ENCODE assay signal across 22 cellular contexts in genomic region chr5:124692324-124692723, GRCh38. TPM values are rescaled to one million over a fixed set of nuclear protein-coding genes. Genes with fewer than 3 reads are reported as not detected.
DNase-seq lines count a peak whose midpoint lies in the region; ATAC-seq and TF ChIP-seq lines count a peak whose summit lies in the region.
"Had no signal": no experiment of that assay in that cellular context is flagged by ENCODE, and none has a peak within 500 bp of the region (broad histone marks: within the 10 kb centered on the region; RNA-seq: fewer than 3 reads in every experiment).

No MANE protein-coding gene starts in this region.

- in situ Hi-C loops in Panc1 (cut with HindIII; ENCODE audit: low pct_unique_long_range_greater_than_20kb, low sequenced_read_pairs) = no loop called here

- H3K9me3 ChIP-seq in Panc1 (ENCODE audit: control insufficient read depth, insufficient read depth, low read depth, low read length) (no peaks in the 10 kb centered on the region), osteoblast (ENCODE audit: low read depth, low read length) (no peaks in the 10 kb centered on the region)
- H3K9me3 ChIP-seq: tibial artery had no signal

- H3K4me1 Mint-ChIP-seq in natural killer cell = no peaks in the 10 kb centered on the region

- TF ChIP-seq CTCF in BJ (IDR thresholded peaks at IDR 0.05; ENCODE audit: insufficient read depth, low read depth, low read length) = no peak
- TF ChIP-seq CTCF in Panc1 (IDR thresholded peaks at IDR 0.05) = no peak
- no peak for TF ChIP-seq CTCF in osteoblast (IDR thresholded peaks at IDR 0.05; ENCODE audit: extremely low read depth, low read depth, low read length)
- no peak for TF ChIP-seq CTCF in natural killer cell (IDR thresholded peaks at IDR 0.05)

- DNase-seq in BJ (ENCODE audit: low read depth) (peak; percentile 24), Panc1 (ENCODE audit: low read depth, low spot score) (no peak), fibroblast of gingiva (ENCODE audit: low read depth) (peak; percentile 71), osteoblast (ENCODE audit: insufficient read length, low spot score, missing footprints) (peak; percentile 65), natural killer cell (no peak), NCI-H2107 treated with DMSO at 0.1 percent for 48 hours (lab: John Stamatoyannopoulos, UW; ENCODE audit: unreplicated experiment) (no peak)
- DNase-seq: activated CD4-positive, alpha-beta T cell treated with anti-CD3 and anti-CD28 coated beads, Interleukin-2, amount 50 U/mL, for 4 hours; activated T-cell treated with anti-CD3 and anti-CD28 coated beads, Interleukin-2, amount 50 U/mL, for 24 hours; cerebellar nuclear complex; DMS79 treated with DMSO at 0.1 percent for 48 hours; naive B cell; NCI-H1092; NCI-H2171; retina; stimulated activated CD4-positive, alpha-beta T cell treated with anti-CD3 and anti-CD28 coated beads, Interleukin-2, amount 100 ng/mL, for 48 hours; tibial artery had no signal

- CTCF ChIA-PET in BJ (lab: Yijun Ruan, JAX) (interaction anchor here (0.7 kb wide), 1 partner anchor 45 kb away, joined by 3 read pairs; no protein-coding TSS in a partner anchor), Panc1 (lab: Charles Lee) (interaction anchor here (0.5 kb wide), 1 partner anchor 805 kb away, joined by 4 read pairs; no protein-coding TSS in a partner anchor)

- intact Hi-C loops in Panc1 (cut with micrococcal nuclease; ENCODE audit: unreplicated experiment) = no loop called here
- intact Hi-C loops in natural killer cell (cut with micrococcal nuclease) = no loop called here

- no peaks in the 10 kb centered on the region for H4K20me1 ChIP-seq in osteoblast (ENCODE audit: insufficient read depth, low read length)

- H3K4me1 ChIP-seq in Panc1 (ENCODE audit: control insufficient read depth, insufficient read depth, low read length) (peaks cover 26% of the 10 kb centered on the region), osteoblast (ENCODE audit: insufficient read depth, low read length) (peaks cover 13% of the 10 kb centered on the region)

- no peaks in the 10 kb centered on the region for H3K36me3 ChIP-seq in BJ (ENCODE audit: control insufficient read depth, insufficient read depth, low read length)
- no peaks in the 10 kb centered on the region for H3K36me3 ChIP-seq in Panc1 (ENCODE audit: control insufficient read depth, insufficient read depth, low read length)
- no peaks in the 10 kb centered on the region for H3K36me3 ChIP-seq in osteoblast (ENCODE audit: insufficient read depth, low read length)
- H3K36me3 ChIP-seq: tibial artery had no signal

- H3K27me3 ChIP-seq in BJ (ENCODE audit: control insufficient read depth, insufficient read depth, low read length) (no peaks in the 10 kb centered on the region), Panc1 (ENCODE audit: control insufficient read depth, insufficient read depth, low read length) (no peaks in the 10 kb centered on the region), osteoblast (ENCODE audit: insufficient read depth, low read length) (no peaks in the 10 kb centered on the region)
- H3K27me3 ChIP-seq: BLaER1 treated with 17β-estradiol and CSF1 and Interleukin-3, amounts not matched to agents 10 nM and 100 nM; tibial artery had no signal

- H3K4me3 Mint-ChIP-seq in natural killer cell = no peak overlapping the region
- H3K4me3 Mint-ChIP-seq: activated T-cell treated with anti-CD3 and anti-CD28 coated beads, Interleukin-2, amount 50 U/mL, for 24 hours; naive B cell had no signal

- H3K27me3 Mint-ChIP-seq in natural killer cell (ENCODE audit: low read depth in 2 of 2) = peaks cover 9 to 34% of the 10 kb centered on the region in 2 donors

- H3K79me2 ChIP-seq in osteoblast (ENCODE audit: insufficient read depth, low read length) = no peaks in the 10 kb centered on the region

- peak overlapping the region; percentile 60 for H3K4me2 ChIP-seq in osteoblast (ENCODE audit: insufficient read depth, low read length)
- H3K4me2 ChIP-seq: BLaER1 treated with 17β-estradiol and CSF1 and Interleukin-3, amounts not matched to agents 10 nM and 100 nM had no signal

- BruUV-seq in Panc1 (replicated peaks; lab: Mats Ljungman, UMichigan) = no TSS peak

- ATAC-seq in Panc1 (no peak), HG03460 (IDR thresholded peaks at IDR 0.05; ENCODE audit: unreplicated experiment) (no peak), HG03135 (IDR thresholded peaks at IDR 0.05; ENCODE audit: unreplicated experiment) (no peak), natural killer cell (no peak)
- ATAC-seq: activated naive CD4-positive, alpha-beta T cell treated with anti-CD3 and anti-CD28 coated beads, Interleukin-2, amount 50 U/mL, for 72 hours; left lobe of liver had no signal

- peak overlapping the region; percentile 38 for H2AFZ ChIP-seq in osteoblast (ENCODE audit: low read length)

- H3K4me3 ChIP-seq in BJ (ENCODE audit: low read depth, low read length) = no peak overlapping the region
- H3K4me3 ChIP-seq in Panc1 (ENCODE audit: low read depth in 2 of 2, low read length in 2 of 2) = no peak overlapping the region
- peak overlapping the region; percentile 11 for H3K4me3 ChIP-seq in osteoblast (ENCODE audit: insufficient read depth, low read length)
- H3K4me3 ChIP-seq: BLaER1 treated with 17β-estradiol and CSF1 and Interleukin-3, amounts not matched to agents 10 nM and 100 nM; tibial artery had no signal

- no peaks in the 10 kb centered on the region for H3K9me3 Mint-ChIP-seq in natural killer cell
- H3K9me3 Mint-ChIP-seq: activated T-cell treated with anti-CD3 and anti-CD28 coated beads, Interleukin-2, amount 50 U/mL, for 24 hours had no signal

- H3K36me3 Mint-ChIP-seq in natural killer cell = no peaks in the 10 kb centered on the region
- H3K36me3 Mint-ChIP-seq: activated naive CD4-positive, alpha-beta T cell treated with anti-CD3 and anti-CD28 coated beads, Interleukin-2, amount 50 U/mL, for 72 hours had no signal

- POLR2A ChIA-PET in BJ (lab: Charles Lee) (no interaction called here), Panc1 (lab: Charles Lee) (no interaction called here)

- peak overlapping the region; percentile 69 for H3K27ac ChIP-seq in Panc1 (ENCODE audit: low read length)
- H3K27ac ChIP-seq in osteoblast (ENCODE audit: low read depth, low read length) = peak overlapping the region; percentile 14
- H3K27ac ChIP-seq: BLaER1 treated with 17β-estradiol and CSF1 and Interleukin-3, amounts not matched to agents 10 nM and 100 nM; epithelial cell of prostate had no signal

- H3K27ac Mint-ChIP-seq in natural killer cell = no peak overlapping the region
- H3K27ac Mint-ChIP-seq: activated naive CD4-positive, alpha-beta T cell treated with anti-CD3 and anti-CD28 coated beads, Interleukin-2, amount 50 U/mL, for 72 hours; activated T-cell treated with anti-CD3 and anti-CD28 coated beads, Interleukin-2, amount 50 U/mL, for 24 hours; naive B cell had no signal

RNA-seq across cellular contexts. Expression of gene ZNF608, which starts 54.1 kb away (rescaled TPM):
- 0.43 and 0.54 TPM in 2 replicates for polyA plus RNA-seq in BJ (2011; rRNA removed)
- polyA minus RNA-seq in BJ (2011; rRNA and poly(A)+ RNA removed) = 0.43 and 1.1 TPM in 2 replicates
- total RNA-seq in Panc1 (2021; ENCODE audit: unreplicated experiment) (37.5 TPM), osteoblast (11.6 and 14.7 TPM in 2 replicates), natural killer cell (1 to 10 TPM in 1 of 3 donors, under 1 TPM in 1, not detected in 1; 0.39 to 6.6 TPM)
- polyA plus RNA-seq in Panc1 (2012; ENCODE audit: insufficient read length) = 22.8 TPM
- total RNA-seq: activated naive CD4-positive, alpha-beta T cell treated with anti-CD3 and anti-CD28 coated beads, Interleukin-2, amount 50 U/mL, for 72 hours had no signal

Comparison
In these comparisons a context has a peak if more than half of its experiments do, and no peak if none do; other contexts are left out.
1. DNase-seq: peak in BJ (single experiment), fibroblast of gingiva (single experiment) and osteoblast (single experiment); none in Panc1 (single experiment), natural killer cell (single experiment) and NCI-H2107 treated with DMSO at 0.1 percent for 48 hours (single experiment).